ENCODE assay signal across 12 cellular contexts in the genomic region with DNA sequence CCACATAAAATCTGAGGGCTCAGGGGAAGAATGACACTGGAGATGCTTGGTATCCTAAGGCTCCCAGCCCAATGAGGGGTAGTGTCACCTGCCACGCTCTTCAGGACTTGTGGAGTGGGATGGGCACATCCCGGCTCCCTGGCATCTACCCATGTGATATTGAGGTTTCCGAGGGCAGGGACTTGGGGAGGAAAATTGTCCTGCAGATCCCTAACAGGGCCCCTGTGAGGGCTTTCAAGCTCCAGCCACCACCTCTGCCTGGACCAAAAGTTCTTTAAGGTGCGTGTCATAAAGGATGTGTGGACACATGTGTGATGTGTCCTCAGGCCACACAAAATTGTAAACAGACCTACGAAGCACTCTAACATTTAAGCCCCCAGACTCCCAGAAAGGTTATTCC. TPM values are rescaled to one million over a fixed set of nuclear protein-coding genes. Genes with fewer than 3 reads are reported as not detected.
DNase-seq lines count a peak whose midpoint lies in the region; ATAC-seq, FAIRE-seq and TF ChIP-seq lines count a peak whose summit lies in the region.
"Had no signal": no experiment of that assay in that cellular context is flagged by ENCODE, and none has a peak within 500 bp of the region (broad histone marks: within the 10 kb centered on the region; RNA-seq: fewer than 3 reads in every experiment).

No MANE protein-coding gene starts in this region.

- H3K4me1 ChIP-seq in liver (ENCODE audit: control insufficient read depth in 4 of 4, insufficient read depth in 4 of 4, low read length in 3 of 4), result peaks cover 18 to 59% (median 44%) of the 10 kb centered on the region in 4 donors
- peaks cover 67% of the 10 kb centered on the region for H3K4me1 ChIP-seq in HepG2 (ENCODE audit: insufficient read depth, low read length)
- peaks cover 0 to 57% (median 26%) of the 10 kb centered on the region in 4 donors for H3K4me1 ChIP-seq in right lobe of liver

- H4K20me1 ChIP-seq in HepG2 (ENCODE audit: insufficient read depth, low read length), result no peaks in the 10 kb centered on the region

- TF ChIP-seq RAD21 in liver (IDR thresholded peaks at IDR 0.05) (no peak), HepG2 (CRISPR knock-in tag; IDR thresholded peaks at IDR 0.05) (no peak)

- TF ChIP-seq POLR2A in HepG2 (IDR thresholded peaks at IDR 0.05; ENCODE audit: insufficient read depth in 1 of 2, low read depth in 2 of 2, low read length in 2 of 2) (no peak), right lobe of liver (IDR thresholded peaks at IDR 0.05) (no peak)

- TF ChIP-seq EP300 in HepG2 (IDR thresholded peaks at IDR 0.05; ENCODE audit: low read depth in 2 of 2, low read length in 2 of 2) (no peak), HepG2 (CRISPR knock-in tag; IDR thresholded peaks at IDR 0.05; ENCODE audit: borderline replicate concordance) (no peak)

- no peak overlapping the region for H2AFZ ChIP-seq in HepG2 (ENCODE audit: low read length)

- peaks cover 77% of the 10 kb centered on the region for H3K4me1 Mint-ChIP-seq in activated CD8-positive, alpha-beta T cell treated with anti-CD3 and anti-CD28 coated beads for 36 hours (ENCODE audit: low read depth)
- peaks cover 51% of the 10 kb centered on the region for H3K4me1 Mint-ChIP-seq in type B pancreatic cell (ENCODE audit: unreplicated experiment)

- no peaks in the 10 kb centered on the region for H3K27me3 Mint-ChIP-seq in activated CD8-positive, alpha-beta T cell treated with anti-CD3 and anti-CD28 coated beads for 36 hours
- H3K27me3 Mint-ChIP-seq in type B pancreatic cell, result peaks cover 12% of the 10 kb centered on the region

- H3K4me2 ChIP-seq in HepG2 (ENCODE audit: low read depth, low read length), result no peak overlapping the region

- in situ Hi-C loops in HepG2 (cut with HindIII; ENCODE audit: extremely low pct_ligation_motif_present, low pct_unique_long_range_greater_than_20kb), result no loop called here

- no TSS peak for BruUV-seq in HepG2 (replicated peaks; lab: Mats Ljungman, UMichigan)

- TF ChIP-seq CTCF in liver (IDR thresholded peaks at IDR 0.05; ENCODE audit: low read depth, low read length, missing input control) (no peak), HepG2 (CRISPR knock-in tag; IDR thresholded peaks at IDR 0.05) (no peak), right lobe of liver (IDR thresholded peaks at IDR 0.05) (no peak), type B pancreatic cell (conservative IDR thresholded peaks at IDR 0.05) (no peak)
- no peak for TF ChIP-seq CTCF in activated CD8-positive, alpha-beta T cell treated with anti-CD3 and anti-CD28 coated beads for 36 hours (IDR thresholded peaks at IDR 0.05)

- H3K9me3 Mint-ChIP-seq in activated CD8-positive, alpha-beta T cell treated with anti-CD3 and anti-CD28 coated beads for 36 hours, result no peaks in the 10 kb centered on the region
- H3K9me3 Mint-ChIP-seq in type B pancreatic cell, result no peaks in the 10 kb centered on the region

- H3K36me3 Mint-ChIP-seq in activated CD8-positive, alpha-beta T cell treated with anti-CD3 and anti-CD28 coated beads for 36 hours (ENCODE audit: low read depth), result peaks cover 9% of the 10 kb centered on the region
- no peaks in the 10 kb centered on the region for H3K36me3 Mint-ChIP-seq in type B pancreatic cell

- 63% methylated on average over 5 of the region's 5 CpGs for WGBS in liver
- WGBS in HepG2 (ENCODE audit: low lambda C conversion rate), result 28% methylated on average over 4 of the region's 5 CpGs
- 23% methylated on average over 5 of the region's 5 CpGs for WGBS in right lobe of liver (ENCODE audit: insufficient coverage, low coverage, low lambda C conversion rate, missing lambda C conversion rate)

- no peak for FAIRE-seq in HepG2 (lab: Jason Lieb, UNC)

- peak overlapping the region; percentile 88 for H3K4me3 Mint-ChIP-seq in activated CD8-positive, alpha-beta T cell treated with anti-CD3 and anti-CD28 coated beads for 36 hours
- peak overlapping the region; percentile 20 for H3K4me3 Mint-ChIP-seq in type B pancreatic cell

- POLR2A ChIA-PET in HepG2 (lab: Yijun Ruan, JAX), result no interaction called here
- POLR2A ChIA-PET in activated CD8-positive, alpha-beta T cell treated with anti-CD3 and anti-CD28 coated beads for 36 hours (lab: Charles Lee), result interaction anchor here (0.8 to 7.4 kb wide), 8 partner anchors 9 to 259 kb away, joined by 3 to 43 read pairs (median 10); no protein-coding TSS in a partner anchor

- no peak for ATAC-seq in HepG2
- no peak for ATAC-seq in activated CD8-positive, alpha-beta T cell treated with anti-CD3 and anti-CD28 coated beads for 36 hours
- peak in 1 of 4 donors; percentile 0 for ATAC-seq in right lobe of liver
- no peak for ATAC-seq in HG02571 (IDR thresholded peaks at IDR 0.05; ENCODE audit: unreplicated experiment)

- H3K4me3 ChIP-seq in liver (ENCODE audit: low read depth in 1 of 3, low read length in 3 of 3) (no peak overlapping the region), HepG2 (replicated peaks in 1 of 3; ENCODE audit: insufficient read depth in 1 of 3, low read depth in 2 of 3, low read length in 3 of 3) (no peak overlapping the region), right lobe of liver (no peak overlapping the region)
- H3K4me3 ChIP-seq: BLaER1 treated with 17β-estradiol and CSF1 and Interleukin-3, amounts not matched to agents 10 nM and 100 nM had no signal

- H3K27me3 ChIP-seq in liver (ENCODE audit: control insufficient read depth in 4 of 4, insufficient read depth in 4 of 4, low read length in 3 of 4), result no peaks in the 10 kb centered on the region
- H3K27me3 ChIP-seq in HepG2 (ENCODE audit: control insufficient read depth in 1 of 2, insufficient read depth in 2 of 2, low read length in 2 of 2), result peaks cover 3 to 55% of the 10 kb centered on the region in 2 experiments
- no peaks in the 10 kb centered on the region for H3K27me3 ChIP-seq in right lobe of liver

- DNase-seq in HepG2 (ENCODE audit: low spot score) (no peak), right lobe of liver (peak in 1 of 3 donors; percentile 47), type B pancreatic cell (ENCODE audit: extremely low spot score, unreplicated experiment) (peak; percentile 25)
- no peak for DNase-seq in activated CD8-positive, alpha-beta T cell treated with anti-CD3 and anti-CD28 coated beads for 36 hours
- no peak for DNase-seq in NK-92 treated with Interleukin-12 subunit alpha and Interleukin-12 subunit beta, amount 100 ng/mL, for 24 hours (lab: John Stamatoyannopoulos, UW)
- DNase-seq in stimulated activated CD4-positive, alpha-beta T cell treated with anti-CD3 and anti-CD28 coated beads, Interleukin-2, amount 100 ng/mL, for 48 hours, result no peak
- DNase-seq: MV-4-11, right cardiac atrium had no signal

- CTCF ChIA-PET in HepG2 (lab: Yijun Ruan, JAX; ENCODE audit: low intra/inter-chr PET ratio, low total read pairs), result no interaction called here
- CTCF ChIA-PET in activated CD8-positive, alpha-beta T cell treated with anti-CD3 and anti-CD28 coated beads for 36 hours (lab: Charles Lee), result interaction anchor here (1.1 to 4.4 kb wide), 10 partner anchors 10 to 118 kb away, joined by 3 to 52 read pairs (median 4); no protein-coding TSS in a partner anchor

- H3K27ac ChIP-seq in liver (ENCODE audit: low read depth in 1 of 2, low read length in 2 of 2) (peak overlapping the region; percentile 9 to 36), HepG2 (ENCODE audit: extremely low read length, insufficient read depth, low read length) (no peak overlapping the region), right lobe of liver (peak overlapping the region; percentile 76 to 94 (median 82))
- H3K27ac ChIP-seq: BLaER1 treated with 17β-estradiol and CSF1 and Interleukin-3, amounts not matched to agents 10 nM and 100 nM had no signal

- H3K27ac Mint-ChIP-seq in activated CD8-positive, alpha-beta T cell treated with anti-CD3 and anti-CD28 coated beads for 36 hours, result peak overlapping the region; percentile 94
- H3K27ac Mint-ChIP-seq in type B pancreatic cell, result no peak overlapping the region

- H3K9ac ChIP-seq in liver (ENCODE audit: low read depth in 1 of 2, low read length in 2 of 2), result peak overlapping the region; percentile 6 to 9
- H3K9ac ChIP-seq in HepG2 (ENCODE audit: insufficient read depth, low read depth, low read length), result no peak overlapping the region
- H3K9ac ChIP-seq: BLaER1 treated with 17β-estradiol and CSF1 and Interleukin-3, amounts not matched to agents 10 nM and 100 nM had no signal

- H3K9me3 ChIP-seq in liver (ENCODE audit: control insufficient read depth in 4 of 4, low read length in 3 of 4) (no peaks in the 10 kb centered on the region), HepG2 (ENCODE audit: low read length) (no peaks in the 10 kb centered on the region), right lobe of liver (no peaks in the 10 kb centered on the region)
- H3K9me3 ChIP-seq: BLaER1 treated with 17β-estradiol and CSF1 and Interleukin-3, amounts not matched to agents 10 nM and 100 nM had no signal

- intact Hi-C loops in HepG2 (cut with micrococcal nuclease; ENCODE audit: unreplicated experiment), result no loop called here
- intact Hi-C loops in activated CD8-positive, alpha-beta T cell treated with anti-CD3 and anti-CD28 coated beads for 36 hours (cut with micrococcal nuclease), result loop anchor here (5.0 kb wide), 3 partner anchors 34 to 109 kb away; no protein-coding TSS in a partner anchor
- intact Hi-C loops in right lobe of liver (cut with DNase I), result no loop called here

- H3K36me3 ChIP-seq in liver (ENCODE audit: control insufficient read depth in 4 of 4, insufficient read depth in 3 of 4, low read depth in 1 of 4, low read length in 3 of 4) (no peaks in the 10 kb centered on the region), HepG2 (replicated peaks in 1 of 2; ENCODE audit: control insufficient read depth in 1 of 2, insufficient read depth in 2 of 2, low read length in 2 of 2) (no peaks in the 10 kb centered on the region), right lobe of liver (no peaks in the 10 kb centered on the region)
- H3K36me3 ChIP-seq: BLaER1 treated with 17β-estradiol and CSF1 and Interleukin-3, amounts not matched to agents 10 nM and 100 nM had no signal

- no peaks in the 10 kb centered on the region for H3K79me2 ChIP-seq in HepG2 (ENCODE audit: insufficient read depth, low read length)

RNA-seq across cellular contexts. Expression of a gene that starts 2.5 kb away (rescaled TPM):
- total RNA-seq in liver (1 to 10 TPM; 1.1 to 2.9 TPM), HepG2 (2016; rRNA removed; fragmentation: Illumina TruSeq; extraction: Trizol) (not detected in 2 replicates), right lobe of liver (1 to 10 TPM; 1.0 to 4.9 (median 1.5) TPM), type B pancreatic cell (ENCODE audit: low replicate concordance) (0.33 and 0.43 TPM in 2 replicates)
- polyA plus RNA-seq in liver (1 to 10 TPM; 1.0 to 1.5 TPM), HepG2 (2011; rRNA removed) (0.05 TPM in 1 of 2 replicates, not detected in the other)
- total RNA-seq in HepG2 (2016; cell fraction: cytosol; rRNA removed; fragmentation: Illumina TruSeq; extraction: Trizol; ENCODE audit: low read depth), result not detected in 2 replicates
- total RNA-seq in HepG2 (2016; cell fraction: insoluble cytoplasmic fraction; rRNA removed; fragmentation: Illumina TruSeq; extraction: Trizol), result not detected in 2 replicates
- total RNA-seq in HepG2 (2016; cell fraction: membrane; rRNA removed; fragmentation: Illumina TruSeq; extraction: Trizol), result not detected in 2 replicates
- not detected in 2 replicates for total RNA-seq in HepG2 (2016; cell fraction: nucleus; rRNA removed; fragmentation: Illumina TruSeq; extraction: Trizol)
- polyA plus RNA-seq in HepG2 (2011; cell fraction: cytosol; rRNA removed), result 0.04 TPM in 1 of 2 replicates, not detected in the other
- 0.05 and 0.11 TPM in 2 replicates for polyA plus RNA-seq in HepG2 (2011; cell fraction: nucleus; rRNA removed)
- polyA plus RNA-seq in HepG2 (2012), result 0.89 TPM in 1 of 2 replicates, not detected in the other
- not detected in 2 replicates for polyA plus RNA-seq in HepG2 (2016; cell fraction: cytosol; fragmentation: Illumina TruSeq; extraction: Trizol; ENCODE audit: low read depth)
- polyA plus RNA-seq in HepG2 (2016; cell fraction: insoluble cytoplasmic fraction; fragmentation: Illumina TruSeq; extraction: Trizol; ENCODE audit: low read depth), result not detected in 2 replicates
- polyA plus RNA-seq in HepG2 (2016; cell fraction: membrane; fragmentation: Illumina TruSeq; extraction: Trizol; ENCODE audit: low read depth), result not detected in 2 replicates
- not detected in 2 replicates for polyA plus RNA-seq in HepG2 (2016; cell fraction: nucleus; fragmentation: Illumina TruSeq; extraction: Trizol; ENCODE audit: insufficient read depth, low read depth)
- polyA minus RNA-seq in HepG2 (2011; rRNA and poly(A)+ RNA removed; ENCODE audit: low replicate concordance), result not detected in 2 replicates
- not detected in 2 replicates for polyA minus RNA-seq in HepG2 (2011; cell fraction: cytosol; rRNA and poly(A)+ RNA removed)
- polyA minus RNA-seq in HepG2 (2011; cell fraction: nucleus; rRNA and poly(A)+ RNA removed), result 0.13 and 0.37 TPM in 2 replicates
- total RNA-seq in activated CD8-positive, alpha-beta T cell treated with anti-CD3 and anti-CD28 coated beads for 36 hours, result 10 to 100 TPM; 14.8 to 17.9 TPM
- total RNA-seq: epithelial cell of proximal tubule had no signal
